In the genomic region with DNA sequence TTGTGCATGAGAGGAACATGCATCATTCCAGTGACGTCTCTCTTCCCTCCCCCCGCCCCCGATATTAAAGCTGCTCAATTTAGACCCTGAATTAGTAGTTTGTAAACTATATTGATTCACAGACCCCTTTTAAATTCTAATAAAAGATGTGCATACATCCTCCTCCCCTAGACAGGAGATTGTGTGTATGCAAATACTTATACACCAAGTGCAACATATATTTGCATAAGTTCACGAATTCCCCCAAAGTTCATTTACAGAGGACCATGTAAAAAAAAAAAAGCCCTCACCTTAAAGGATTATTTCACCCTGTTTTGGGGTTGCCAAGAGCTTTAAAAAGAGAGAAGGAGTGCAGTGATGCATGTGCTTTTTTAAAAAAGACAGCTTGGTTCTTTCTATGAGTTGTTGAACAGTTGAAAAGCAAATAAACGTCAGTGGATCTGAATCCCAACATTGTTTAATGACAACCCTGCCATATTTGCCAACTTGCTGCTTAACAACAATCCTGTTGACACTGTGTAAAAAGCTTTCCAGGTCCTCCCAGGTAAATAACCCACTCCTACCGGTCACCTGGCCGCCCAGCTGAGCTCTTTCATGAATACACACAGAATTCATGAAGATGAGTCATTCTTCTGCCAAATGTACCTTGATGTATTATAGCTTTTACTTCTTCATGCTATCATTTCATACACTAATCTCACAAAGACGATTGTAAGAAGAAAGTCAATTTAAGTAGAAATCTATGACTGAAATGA, we compare ENCODE assay signal across 13 cellular contexts.
DNase-seq lines count a peak whose midpoint lies in the region; ATAC-seq and TF ChIP-seq lines count a peak whose summit lies in the region.
"Had no signal": no experiment of that assay in that cellular context is flagged by ENCODE, and none has a peak within 500 bp of the region (broad histone marks: within the 10 kb centered on the region; RNA-seq: fewer than 3 reads in every experiment).

No MANE protein-coding gene starts in this region.

- H3K9me3 ChIP-seq in liver (ENCODE audit: control insufficient read depth in 4 of 4, low read length in 3 of 4) = no peaks in the 10 kb centered on the region
- H3K9me3 ChIP-seq: SJCRH30 had no signal

- no peak overlapping the region for H3K4me3 ChIP-seq in liver (ENCODE audit: low read depth in 1 of 3, low read length in 3 of 3)
- H3K4me3 ChIP-seq: SJCRH30 had no signal

- no peaks in the 10 kb centered on the region for H3K27me3 ChIP-seq in liver (ENCODE audit: control insufficient read depth in 4 of 4, insufficient read depth in 4 of 4, low read length in 3 of 4)
- H3K27me3 ChIP-seq: SJCRH30 had no signal

- peaks cover 0 to 1% (median 0%) of the 10 kb centered on the region in 4 donors for H3K4me1 ChIP-seq in liver (ENCODE audit: control insufficient read depth in 4 of 4, insufficient read depth in 4 of 4, low read length in 3 of 4)

- TF ChIP-seq CTCF in VCaP (conservative IDR thresholded peaks at IDR 0.05) (no peak), liver (IDR thresholded peaks at IDR 0.05; ENCODE audit: low read depth, low read length, missing input control) (no peak)

- no peak for ATAC-seq in GM21526 (IDR thresholded peaks at IDR 0.05; ENCODE audit: low FRiP score, unreplicated experiment)

- H3K36me3 ChIP-seq in liver (ENCODE audit: control insufficient read depth in 4 of 4, insufficient read depth in 3 of 4, low read depth in 1 of 4, low read length in 3 of 4) = no peaks in the 10 kb centered on the region
- H3K36me3 ChIP-seq: SJCRH30 had no signal

- 39% methylated on average over 8 of the region's 8 CpGs for WGBS in liver

- DNase-seq in DMS53 (lab: John Stamatoyannopoulos, UW) (peak; percentile 98), NCI-H2029 (lab: John Stamatoyannopoulos, UW) (peak; percentile 95)
- DNase-seq in stimulated activated naive CD4-positive, alpha-beta T cell treated with Interleukin-2 at 50 U/mL for 16 hours (lab: John Stamatoyannopoulos, UW) = no peak
- no peak for DNase-seq in activated T-cell treated with anti-CD3 and anti-CD28 coated beads, Interleukin-2, amount 50 U/mL, for 1 hour
- DNase-seq in stimulated activated CD4-positive, alpha-beta T cell treated with anti-CD3 and anti-CD28 coated beads, Interleukin-15, amount 100 ng/mL, for 24 hours = no peak
- DNase-seq: activated naive CD8-positive, alpha-beta T cell treated with anti-CD3 and anti-CD28 coated beads for 36 hours; immature natural killer cell; occipital lobe had no signal

- H3K9ac ChIP-seq in liver (ENCODE audit: low read depth in 1 of 2, low read length in 2 of 2) = no peak overlapping the region
- H3K9ac ChIP-seq: KMS-11 had no signal

- peak overlapping the region; percentile 87 for H3K27ac ChIP-seq in VCaP
- no peak overlapping the region for H3K27ac ChIP-seq in liver (ENCODE audit: low read depth in 1 of 2, low read length in 2 of 2)
- H3K27ac ChIP-seq: KMS-11 had no signal

- no peak for TF ChIP-seq RAD21 in liver (IDR thresholded peaks at IDR 0.05)

TF ChIP-seq in liver, 16 proteins besides CTCF, POLR2A, EP300 and RAD21:
- TF ChIP-seq FOXA1 (IDR thresholded peaks at IDR 0.05) = peak; percentile 38
- peak; percentile 80 for TF ChIP-seq FOXA2 (IDR thresholded peaks at IDR 0.05)
- TF ChIP-seq EGR1 (IDR thresholded peaks at IDR 0.05; ENCODE audit: low read depth in 2 of 2) = no peak
- TF ChIP-seq, protein P1, sequence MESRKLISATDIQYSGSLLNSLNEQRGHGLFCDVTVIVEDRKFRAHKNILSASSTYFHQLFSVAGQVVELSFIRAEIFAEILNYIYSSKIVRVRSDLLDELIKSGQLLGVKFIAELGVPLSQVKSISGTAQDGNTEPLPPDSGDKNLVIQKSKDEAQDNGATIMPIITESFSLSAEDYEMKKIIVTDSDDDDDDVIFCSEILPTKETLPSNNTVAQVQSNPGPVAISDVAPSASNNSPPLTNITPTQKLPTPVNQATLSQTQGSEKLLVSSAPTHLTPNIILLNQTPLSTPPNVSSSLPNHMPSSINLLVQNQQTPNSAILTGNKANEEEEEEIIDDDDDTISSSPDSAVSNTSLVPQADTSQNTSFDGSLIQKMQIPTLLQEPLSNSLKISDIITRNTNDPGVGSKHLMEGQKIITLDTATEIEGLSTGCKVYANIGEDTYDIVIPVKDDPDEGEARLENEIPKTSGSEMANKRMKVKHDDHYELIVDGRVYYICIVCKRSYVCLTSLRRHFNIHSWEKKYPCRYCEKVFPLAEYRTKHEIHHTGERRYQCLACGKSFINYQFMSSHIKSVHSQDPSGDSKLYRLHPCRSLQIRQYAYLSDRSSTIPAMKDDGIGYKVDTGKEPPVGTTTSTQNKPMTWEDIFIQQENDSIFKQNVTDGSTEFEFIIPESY (IDR thresholded peaks at IDR 0.05) = no peak
- TF ChIP-seq MAX (IDR thresholded peaks at IDR 0.05) = no peak
- TF ChIP-seq RXRA (IDR thresholded peaks at IDR 0.05) = peak in 1 of 2 donors; percentile 32
- TF ChIP-seq HNF4A (conservative IDR thresholded peaks at IDR 0.05) = peak in 1 of 2 donors; percentile 14
- TF ChIP-seq HNF4G (IDR thresholded peaks at IDR 0.05) = no peak
- TF ChIP-seq REST (IDR thresholded peaks at IDR 0.05) = no peak
- TF ChIP-seq YY1 (IDR thresholded peaks at IDR 0.05) = no peak
- TF ChIP-seq, protein P2, sequence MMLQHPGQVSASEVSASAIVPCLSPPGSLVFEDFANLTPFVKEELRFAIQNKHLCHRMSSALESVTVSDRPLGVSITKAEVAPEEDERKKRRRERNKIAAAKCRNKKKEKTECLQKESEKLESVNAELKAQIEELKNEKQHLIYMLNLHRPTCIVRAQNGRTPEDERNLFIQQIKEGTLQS (IDR thresholded peaks at IDR 0.05) = no peak

Comparison
In these comparisons a context has a peak if more than half of its experiments do, and no peak if none do; other contexts are left out.
1. DNase-seq: peak in DMS53 (single experiment) and NCI-H2029 (single experiment); none in stimulated activated naive CD4-positive, alpha-beta T cell treated with Interleukin-2 at 50 U/mL for 16 hours (single experiment), activated T-cell treated with anti-CD3 and anti-CD28 coated beads, Interleukin-2, amount 50 U/mL, for 1 hour (single experiment) and stimulated activated CD4-positive, alpha-beta T cell treated with anti-CD3 and anti-CD28 coated beads, Interleukin-15, amount 100 ng/mL, for 24 hours (single experiment).